In genomic region chr1:40886318-40887011, GRCh38 we compare ENCODE assay signal across 1 cellular context.
TF ChIP-seq lines count a peak whose summit lies in the region.

No MANE protein-coding gene starts in this region.

TF ChIP-seq in GM12878, 131 proteins besides CTCF, POLR2A, EP300 and RAD21 (continued from another document):
- TF ChIP-seq BHLHE40 (IDR thresholded peaks at IDR 0.05; ENCODE audit: borderline replicate concordance in 1 of 2, low read depth in 2 of 2, low read length in 1 of 2) (peak in 1 of 2 experiments; percentile 30; a peak in 1 of 4 replicates), FOS (IDR thresholded peaks at IDR 0.05; ENCODE audit: borderline replicate concordance, extremely low read depth, insufficient read length) (no peak), SMARCA5 (IDR thresholded peaks at IDR 0.05) (no peak), SPI1 (IDR thresholded peaks at IDR 0.05; ENCODE audit: borderline replicate concordance, insufficient read depth, low read depth, low read length) (no peak), MYC (IDR thresholded peaks at IDR 0.05; ENCODE audit: insufficient read depth, insufficient read length, insufficient replicate concordance, low read length, severe bottlenecking) (no peak), NR2F1 (conservative IDR thresholded peaks at IDR 0.05) (peak; percentile 55), PML (IDR thresholded peaks at IDR 0.05; ENCODE audit: low read length) (no peak), SP1 (IDR thresholded peaks at IDR 0.05; ENCODE audit: low read depth, low read length) (no peak), WRNIP1 (IDR thresholded peaks at IDR 0.05; ENCODE audit: borderline replicate concordance, low read depth, low read length) (no peak), GABPA (IDR thresholded peaks at IDR 0.05; ENCODE audit: low read depth) (no peak), USF2 (IDR thresholded peaks at IDR 0.05; ENCODE audit: borderline replicate concordance, low read depth, low read length) (no peak), ZBTB33 (IDR thresholded peaks at IDR 0.05) (no peak), DPF2 (IDR thresholded peaks at IDR 0.05) (no peak), FOXM1 (IDR thresholded peaks at IDR 0.05; ENCODE audit: low read depth, low read length) (no peak), SMAD5 (IDR thresholded peaks at IDR 0.05; ENCODE audit: low read depth) (no peak), ESRRA (IDR thresholded peaks at IDR 0.05; ENCODE audit: low read length) (no peak), IKZF1 (conservative IDR thresholded peaks at IDR 0.05) (no peak), HDGF (IDR thresholded peaks at IDR 0.05) (no peak), TCF12 (IDR thresholded peaks at IDR 0.05; ENCODE audit: low read depth, low read length) (no peak), RFX5 (IDR thresholded peaks at IDR 0.05; ENCODE audit: low read depth, low read length) (no peak), HCFC1 (IDR thresholded peaks at IDR 0.05; ENCODE audit: low read length) (no peak), ZNF622 (IDR thresholded peaks at IDR 0.05) (no peak)
